Comparison of ENCODE assay signal across 20 cellular contexts in genomic region chr4:13917010-13917409, GRCh38.
DNase-seq lines count a peak whose midpoint lies in the region; ATAC-seq, FAIRE-seq and TF ChIP-seq lines count a peak whose summit lies in the region.
"Had no signal": no experiment of that assay in that cellular context is flagged by ENCODE, and none has a peak within 500 bp of the region (broad histone marks: within the 10 kb centered on the region; RNA-seq: fewer than 3 reads in every experiment).

No MANE protein-coding gene starts in this region.

- H3K4me3 ChIP-seq in SK-N-SH (ENCODE audit: low read depth in 2 of 2, low read length in 1 of 2) (no peak overlapping the region), astrocyte (ENCODE audit: insufficient read depth, low read depth, low read length) (no peak overlapping the region)
- H3K4me3 ChIP-seq: cardiac muscle cell, esophagus squamous epithelium, neural progenitor cell, tibial artery had no signal

- CTCF ChIA-PET in SK-N-SH (lab: Yijun Ruan, JAX) = no interaction called here

- H3K36me3 ChIP-seq in SK-N-SH (replicated peaks in 1 of 2; ENCODE audit: control insufficient read depth in 1 of 2, insufficient read depth in 2 of 2, low read length in 1 of 2) (no peaks in the 10 kb centered on the region), astrocyte (ENCODE audit: insufficient read depth, low read length) (no peaks in the 10 kb centered on the region)
- H3K36me3 ChIP-seq: cardiac muscle cell, esophagus squamous epithelium, neural progenitor cell, tibial artery had no signal

- H3K9me3 Mint-ChIP-seq in astrocyte (ENCODE audit: unreplicated experiment) = no peaks in the 10 kb centered on the region
- H3K9me3 Mint-ChIP-seq in effector memory CD8-positive, alpha-beta T cell = peaks cover 0 to 6% of the 10 kb centered on the region in 2 donors
- H3K9me3 Mint-ChIP-seq: activated T-cell treated with anti-CD3 and anti-CD28 coated beads, Interleukin-2, amount 50 U/mL, for 72 hours; CD8-positive, alpha-beta memory T cell; neural progenitor cell had no signal

- peaks cover 53% of the 10 kb centered on the region for H3K4me1 Mint-ChIP-seq in astrocyte (ENCODE audit: low read depth, unreplicated experiment)
- H3K4me1 Mint-ChIP-seq in effector memory CD8-positive, alpha-beta T cell (ENCODE audit: low read depth in 2 of 2) = no peaks in the 10 kb centered on the region
- H3K4me1 Mint-ChIP-seq: CD8-positive, alpha-beta memory T cell had no signal

- POLR2A ChIA-PET in SK-N-SH (lab: Yijun Ruan, JAX) = no interaction called here

- H3K9ac ChIP-seq in SK-N-SH = peak overlapping the region; percentile 24; the same call in 1 of the 2 replicates
- no peak overlapping the region for H3K9ac ChIP-seq in astrocyte (ENCODE audit: low read length)
- H3K9ac ChIP-seq: neural progenitor cell had no signal

- FAIRE-seq in astrocyte (lab: Jason Lieb, UNC) = no peak
- FAIRE-seq: GM12891 had no signal

- TF ChIP-seq CTCF in SK-N-SH (IDR thresholded peaks at IDR 0.05) (no peak), astrocyte (IDR thresholded peaks at IDR 0.05; ENCODE audit: insufficient read depth, low read depth, low read length) (no peak), foreskin keratinocyte (conservative IDR thresholded peaks at IDR 0.05) (no peak)

- no peak for TF ChIP-seq EP300 in SK-N-SH (IDR thresholded peaks at IDR 0.05; ENCODE audit: borderline replicate concordance in 1 of 2, low read depth in 1 of 2, low read length in 1 of 2)

- no peaks in the 10 kb centered on the region for H3K36me3 Mint-ChIP-seq in astrocyte (ENCODE audit: low read depth, unreplicated experiment)
- H3K36me3 Mint-ChIP-seq in effector memory CD8-positive, alpha-beta T cell (ENCODE audit: insufficient read depth) = no peaks in the 10 kb centered on the region
- H3K36me3 Mint-ChIP-seq: activated naive CD8-positive, alpha-beta T cell; CD8-positive, alpha-beta memory T cell; neural progenitor cell had no signal

- no peaks in the 10 kb centered on the region for H3K27me3 Mint-ChIP-seq in astrocyte (ENCODE audit: low read depth, unreplicated experiment)
- H3K27me3 Mint-ChIP-seq in effector memory CD8-positive, alpha-beta T cell = no peaks in the 10 kb centered on the region
- H3K27me3 Mint-ChIP-seq: activated naive CD8-positive, alpha-beta T cell; CD8-positive, alpha-beta memory T cell had no signal

- DNase-seq in SK-N-SH = no peak
- peak; percentile 58 for DNase-seq in astrocyte (ENCODE audit: low read depth)
- peak in 1 of 2 donors; percentile 29 for DNase-seq in foreskin keratinocyte
- peak; percentile 90 for DNase-seq in stromal cell of bone marrow (ENCODE audit: low read depth)
- DNase-seq in effector memory CD8-positive, alpha-beta T cell = no peak
- DNase-seq: activated T-cell treated with anti-CD3 and anti-CD28 coated beads, Interleukin-2, amount 50 U/mL, for 72 hours; CD8-positive, alpha-beta memory T cell; esophagus squamous epithelium; hippocampal formation; KG1; NCI-H1092; NCI-H69; tibial artery had no signal

- no peak for TF ChIP-seq RAD21 in SK-N-SH (IDR thresholded peaks at IDR 0.05; ENCODE audit: low read length)

- H3K4me2 ChIP-seq in SK-N-SH = no peak overlapping the region
- no peak overlapping the region for H3K4me2 ChIP-seq in astrocyte (ENCODE audit: low read length)
- H3K4me2 ChIP-seq: neural progenitor cell had no signal

- H3K4me1 ChIP-seq in SK-N-SH (ENCODE audit: control insufficient read depth in 1 of 2, insufficient read depth in 2 of 2, low read depth in 1 of 2, low read length in 1 of 2) (peaks cover 0 to 36% of the 10 kb centered on the region in 2 experiments; a peak in 2 of 4 replicates), astrocyte (ENCODE audit: insufficient read depth, low read length) (peaks cover 35% of the 10 kb centered on the region), foreskin keratinocyte (peaks cover 27% of the 10 kb centered on the region)

- H2AFZ ChIP-seq in SK-N-SH (ENCODE audit: low read depth) (no peak overlapping the region), astrocyte (ENCODE audit: low read depth, low read length) (no peak overlapping the region)
- H2AFZ ChIP-seq: neural progenitor cell had no signal

- H3K27ac ChIP-seq in SK-N-SH (ENCODE audit: low read depth in 2 of 2, low read length in 1 of 2) (peak overlapping the region in 1 of 2 experiments; percentile 99; a peak in 2 of 4 replicates), astrocyte (ENCODE audit: low read depth, low read length) (peak overlapping the region; percentile 97), foreskin keratinocyte (peak overlapping the region; percentile 9)
- H3K27ac ChIP-seq: cardiac muscle cell, neural progenitor cell, tibial artery had no signal

- H3K9me3 ChIP-seq in SK-N-SH (no peaks in the 10 kb centered on the region), astrocyte (ENCODE audit: insufficient read depth, low read depth, low read length) (no peaks in the 10 kb centered on the region)
- H3K9me3 ChIP-seq: esophagus squamous epithelium, tibial artery had no signal

- 75% methylated on average over 1 of the region's 1 CpG for WGBS in SK-N-SH (ENCODE audit: low lambda C conversion rate)

- H3K27me3 ChIP-seq in SK-N-SH (ENCODE audit: insufficient read depth) = no peaks in the 10 kb centered on the region
- no peaks in the 10 kb centered on the region for H3K27me3 ChIP-seq in astrocyte (ENCODE audit: insufficient read depth, low read length)
- H3K27me3 ChIP-seq in foreskin keratinocyte = no peaks in the 10 kb centered on the region
- H3K27me3 ChIP-seq: cardiac muscle cell, esophagus squamous epithelium, neural progenitor cell, tibial artery had no signal

- H3K79me2 ChIP-seq in SK-N-SH (ENCODE audit: insufficient read depth) (no peaks in the 10 kb centered on the region), astrocyte (ENCODE audit: insufficient read depth, low read length) (no peaks in the 10 kb centered on the region)

- no peak overlapping the region for H3K4me3 Mint-ChIP-seq in astrocyte (ENCODE audit: unreplicated experiment)
- H3K4me3 Mint-ChIP-seq in effector memory CD8-positive, alpha-beta T cell = no peak overlapping the region
- H3K4me3 Mint-ChIP-seq: activated naive CD8-positive, alpha-beta T cell; activated T-cell treated with anti-CD3 and anti-CD28 coated beads, Interleukin-2, amount 50 U/mL, for 72 hours; CD8-positive, alpha-beta memory T cell; neural progenitor cell had no signal

- no peaks in the 10 kb centered on the region for H3K9me2 ChIP-seq in SK-N-SH

- no peaks in the 10 kb centered on the region for H4K20me1 ChIP-seq in SK-N-SH (ENCODE audit: insufficient read depth)
- H4K20me1 ChIP-seq in astrocyte (ENCODE audit: insufficient read depth, low read length) = no peaks in the 10 kb centered on the region

- no peak for ATAC-seq in SK-N-SH treated with all-trans-retinoic acid at 6 μM for 48 hours
- no peak for ATAC-seq in foreskin keratinocyte
- ATAC-seq in effector memory CD8-positive, alpha-beta T cell (replicated peaks) = no peak
- ATAC-seq in HG03139 (IDR thresholded peaks at IDR 0.05; ENCODE audit: unreplicated experiment) = no peak
- no peak for ATAC-seq in HG02763 (IDR thresholded peaks at IDR 0.05; ENCODE audit: unreplicated experiment)
- ATAC-seq: activated T-cell treated with anti-CD3 and anti-CD28 coated beads, Interleukin-2, amount 50 U/mL, for 72 hours had no signal

- peak overlapping the region; percentile 99 for H3K27ac Mint-ChIP-seq in astrocyte (ENCODE audit: unreplicated experiment)
- no peak overlapping the region for H3K27ac Mint-ChIP-seq in effector memory CD8-positive, alpha-beta T cell
- H3K27ac Mint-ChIP-seq: activated naive CD8-positive, alpha-beta T cell; activated T-cell treated with anti-CD3 and anti-CD28 coated beads, Interleukin-2, amount 50 U/mL, for 72 hours; CD8-positive, alpha-beta memory T cell; neural progenitor cell had no signal

- peaks cover 27% of the 10 kb centered on the region for H3F3A ChIP-seq in SK-N-SH (replicated peaks; ENCODE audit: insufficient read depth)

TF ChIP-seq in SK-N-SH, 30 proteins besides CTCF, POLR2A, EP300 and RAD21 (continues in another document):
- TF ChIP-seq NFIC (IDR thresholded peaks at IDR 0.05; ENCODE audit: borderline replicate concordance) = no peak
- TF ChIP-seq EZH2phosphoT487 (IDR thresholded peaks at IDR 0.05; ENCODE audit: borderline replicate concordance, low read depth) = no peak
- TF ChIP-seq ELF1 (IDR thresholded peaks at IDR 0.05) = no peak
- no peak for TF ChIP-seq PBX3 (IDR thresholded peaks at IDR 0.05)
- TF ChIP-seq RCOR1 (IDR thresholded peaks at IDR 0.05; ENCODE audit: low read length) = no peak
- TF ChIP-seq NRF1 (IDR thresholded peaks at IDR 0.05; ENCODE audit: low read depth, low read length) = no peak

TF ChIP-seq in SK-N-SH treated with all-trans-retinoic acid at 6 μM for 48 hours, 23 proteins besides CTCF, POLR2A, EP300 and RAD21:
- TF ChIP-seq ZFP30 (CRISPR knock-in tag; IDR thresholded peaks at IDR 0.05) = no peak

Comparison
In these comparisons a context has a peak if more than half of its experiments do, and no peak if none do; other contexts are left out.
1. DNase-seq: peak in astrocyte (single experiment) and stromal cell of bone marrow (single experiment); none in SK-N-SH (single experiment) and effector memory CD8-positive, alpha-beta T cell (0 of 3).